In the genomic region with DNA sequence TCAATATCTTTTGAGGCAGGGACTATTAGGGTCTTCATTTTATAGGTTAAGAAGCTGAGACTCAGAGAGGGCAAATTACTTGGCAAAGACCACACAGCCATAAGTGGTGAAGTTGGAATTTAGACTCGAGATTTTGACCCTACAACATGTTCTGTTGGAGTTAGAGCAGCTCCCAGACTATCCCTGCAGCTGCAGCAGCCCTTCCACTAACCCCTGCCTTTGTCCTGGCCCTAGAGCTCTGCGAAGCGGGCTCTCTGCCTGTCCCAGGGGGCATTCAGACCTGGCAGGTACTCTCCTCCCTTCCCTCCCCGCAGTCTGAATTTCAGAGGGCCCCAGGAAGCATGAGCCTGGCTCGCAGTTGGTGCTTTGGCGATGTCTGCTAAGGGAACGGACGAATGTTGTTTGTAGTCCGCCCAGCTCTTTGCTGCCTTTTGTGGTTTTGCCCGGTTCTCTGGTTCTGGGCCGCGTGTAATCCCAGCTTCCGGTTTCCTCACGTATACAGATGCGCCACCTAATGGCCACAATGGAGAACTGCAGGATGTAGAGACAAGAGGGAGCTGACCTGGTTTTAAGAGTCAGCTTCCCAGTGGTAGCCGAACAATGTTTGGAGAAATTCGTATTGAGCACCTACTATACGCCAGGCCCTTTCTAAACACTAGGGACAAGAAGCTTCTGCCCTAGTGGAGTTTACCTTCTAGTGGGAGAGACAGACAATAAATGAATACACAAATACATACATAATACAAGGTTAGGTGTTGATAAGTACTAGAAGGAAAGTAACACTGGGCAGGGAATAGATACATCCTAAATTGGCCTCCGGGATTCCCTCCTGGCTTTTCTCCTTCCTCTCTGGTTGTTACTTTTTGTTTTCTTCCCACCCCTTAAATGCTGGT, we compare ENCODE assay signal across 1 cellular context.
TF ChIP-seq lines count a peak whose summit lies in the region.

No MANE protein-coding gene starts in this region.

TF ChIP-seq in HepG2, 621 proteins besides CTCF, POLR2A, EP300 and RAD21 (continued from another document and continues in another):
- TF ChIP-seq, protein P1, sequence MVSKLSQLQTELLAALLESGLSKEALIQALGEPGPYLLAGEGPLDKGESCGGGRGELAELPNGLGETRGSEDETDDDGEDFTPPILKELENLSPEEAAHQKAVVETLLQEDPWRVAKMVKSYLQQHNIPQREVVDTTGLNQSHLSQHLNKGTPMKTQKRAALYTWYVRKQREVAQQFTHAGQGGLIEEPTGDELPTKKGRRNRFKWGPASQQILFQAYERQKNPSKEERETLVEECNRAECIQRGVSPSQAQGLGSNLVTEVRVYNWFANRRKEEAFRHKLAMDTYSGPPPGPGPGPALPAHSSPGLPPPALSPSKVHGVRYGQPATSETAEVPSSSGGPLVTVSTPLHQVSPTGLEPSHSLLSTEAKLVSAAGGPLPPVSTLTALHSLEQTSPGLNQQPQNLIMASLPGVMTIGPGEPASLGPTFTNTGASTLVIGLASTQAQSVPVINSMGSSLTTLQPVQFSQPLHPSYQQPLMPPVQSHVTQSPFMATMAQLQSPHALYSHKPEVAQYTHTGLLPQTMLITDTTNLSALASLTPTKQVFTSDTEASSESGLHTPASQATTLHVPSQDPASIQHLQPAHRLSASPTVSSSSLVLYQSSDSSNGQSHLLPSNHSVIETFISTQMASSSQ (IDR thresholded peaks at IDR 0.05; ENCODE audit: low read depth) = no peak
- TF ChIP-seq, protein P1 (CRISPR knock-in tag; IDR thresholded peaks at IDR 0.05; ENCODE audit: borderline replicate concordance) = no peak
- TF ChIP-seq ZFP62 (CRISPR knock-in tag; IDR thresholded peaks at IDR 0.05) (no peak), RBM22 (optimal IDR thresholded peaks at IDR 0.05; ENCODE audit: low read length) (no peak), ZNF264 (CRISPR knock-in tag; IDR thresholded peaks at IDR 0.05) (peak; percentile 67; the same call in 1 of the 2 replicates), KDM1A (CRISPR knock-in tag; IDR thresholded peaks at IDR 0.05) (no peak), ZNF746 (CRISPR knock-in tag; IDR thresholded peaks at IDR 0.05) (no peak), ETV6 (CRISPR knock-in tag; conservative IDR thresholded peaks at IDR 0.05) (no peak), ZFP1 (CRISPR knock-in tag; IDR thresholded peaks at IDR 0.05) (no peak), CC2D1A (CRISPR knock-in tag; IDR thresholded peaks at IDR 0.05) (no peak), ZBTB20 (CRISPR knock-in tag; IDR thresholded peaks at IDR 0.05; ENCODE audit: borderline replicate concordance, low read depth) (no peak), ZNF776 (CRISPR knock-in tag; IDR thresholded peaks at IDR 0.05) (0 out of 2 replicates have a peak, but pooled peaks have one; percentile 22), ZFP36 (IDR thresholded peaks at IDR 0.05; ENCODE audit: borderline replicate concordance, low read depth, low read length, partially characterized antibody) (no peak), ZNF800 (CRISPR knock-in tag; IDR thresholded peaks at IDR 0.05) (no peak), NR1H2 (CRISPR knock-in tag; IDR thresholded peaks at IDR 0.05; ENCODE audit: borderline replicate concordance, low read depth) (no peak), HOXD1 (CRISPR knock-in tag; IDR thresholded peaks at IDR 0.05) (no peak), HNF1B (CRISPR knock-in tag; IDR thresholded peaks at IDR 0.05) (peak; percentile 32; the same call in 1 of the 2 replicates), KAT8 (CRISPR knock-in tag; IDR thresholded peaks at IDR 0.05) (peak; percentile 67; the same call in 1 of the 2 replicates), TFDP2 (CRISPR knock-in tag; IDR thresholded peaks at IDR 0.05) (0 out of 2 replicates have a peak, but pooled peaks have one; percentile 36), YY1 (IDR thresholded peaks at IDR 0.05; ENCODE audit: insufficient read depth, insufficient replicate concordance, low read depth, low read length) (no peak), SUZ12 (IDR thresholded peaks at IDR 0.05; ENCODE audit: low read depth, low read length) (no peak), POLR2G (IDR thresholded peaks at IDR 0.05; ENCODE audit: low read depth, low read length) (no peak), ZNF501 (CRISPR knock-in tag; IDR thresholded peaks at IDR 0.05) (no peak), DMAP1 (CRISPR knock-in tag; IDR thresholded peaks at IDR 0.05) (no peak), ZNF780A (CRISPR knock-in tag; IDR thresholded peaks at IDR 0.05) (no peak), KDM4B (CRISPR knock-in tag; IDR thresholded peaks at IDR 0.05) (no peak), NCOR1 (IDR thresholded peaks at IDR 0.05; ENCODE audit: borderline replicate concordance, low read length) (no peak), KDM2A (CRISPR knock-in tag; IDR thresholded peaks at IDR 0.05; ENCODE audit: borderline replicate concordance, low read depth) (peak; percentile 44; the same call in 1 of the 2 replicates)
- TF ChIP-seq, protein P2, sequence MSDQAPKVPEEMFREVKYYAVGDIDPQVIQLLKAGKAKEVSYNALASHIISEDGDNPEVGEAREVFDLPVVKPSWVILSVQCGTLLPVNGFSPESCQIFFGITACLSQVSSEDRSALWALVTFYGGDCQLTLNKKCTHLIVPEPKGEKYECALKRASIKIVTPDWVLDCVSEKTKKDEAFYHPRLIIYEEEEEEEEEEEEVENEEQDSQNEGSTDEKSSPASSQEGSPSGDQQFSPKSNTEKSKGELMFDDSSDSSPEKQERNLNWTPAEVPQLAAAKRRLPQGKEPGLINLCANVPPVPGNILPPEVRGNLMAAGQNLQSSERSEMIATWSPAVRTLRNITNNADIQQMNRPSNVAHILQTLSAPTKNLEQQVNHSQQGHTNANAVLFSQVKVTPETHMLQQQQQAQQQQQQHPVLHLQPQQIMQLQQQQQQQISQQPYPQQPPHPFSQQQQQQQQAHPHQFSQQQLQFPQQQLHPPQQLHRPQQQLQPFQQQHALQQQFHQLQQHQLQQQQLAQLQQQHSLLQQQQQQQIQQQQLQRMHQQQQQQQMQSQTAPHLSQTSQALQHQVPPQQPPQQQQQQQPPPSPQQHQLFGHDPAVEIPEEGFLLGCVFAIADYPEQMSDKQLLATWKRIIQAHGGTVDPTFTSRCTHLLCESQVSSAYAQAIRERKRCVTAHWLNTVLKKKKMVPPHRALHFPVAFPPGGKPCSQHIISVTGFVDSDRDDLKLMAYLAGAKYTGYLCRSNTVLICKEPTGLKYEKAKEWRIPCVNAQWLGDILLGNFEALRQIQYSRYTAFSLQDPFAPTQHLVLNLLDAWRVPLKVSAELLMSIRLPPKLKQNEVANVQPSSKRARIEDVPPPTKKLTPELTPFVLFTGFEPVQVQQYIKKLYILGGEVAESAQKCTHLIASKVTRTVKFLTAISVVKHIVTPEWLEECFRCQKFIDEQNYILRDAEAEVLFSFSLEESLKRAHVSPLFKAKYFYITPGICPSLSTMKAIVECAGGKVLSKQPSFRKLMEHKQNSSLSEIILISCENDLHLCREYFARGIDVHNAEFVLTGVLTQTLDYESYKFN (CRISPR knock-in tag; conservative IDR thresholded peaks at IDR 0.05) = no peak
- TF ChIP-seq, protein P3, sequence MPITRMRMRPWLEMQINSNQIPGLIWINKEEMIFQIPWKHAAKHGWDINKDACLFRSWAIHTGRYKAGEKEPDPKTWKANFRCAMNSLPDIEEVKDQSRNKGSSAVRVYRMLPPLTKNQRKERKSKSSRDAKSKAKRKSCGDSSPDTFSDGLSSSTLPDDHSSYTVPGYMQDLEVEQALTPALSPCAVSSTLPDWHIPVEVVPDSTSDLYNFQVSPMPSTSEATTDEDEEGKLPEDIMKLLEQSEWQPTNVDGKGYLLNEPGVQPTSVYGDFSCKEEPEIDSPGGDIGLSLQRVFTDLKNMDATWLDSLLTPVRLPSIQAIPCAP (CRISPR knock-in tag; IDR thresholded peaks at IDR 0.05; ENCODE audit: low read depth) = no peak
- TF ChIP-seq, protein P4, sequence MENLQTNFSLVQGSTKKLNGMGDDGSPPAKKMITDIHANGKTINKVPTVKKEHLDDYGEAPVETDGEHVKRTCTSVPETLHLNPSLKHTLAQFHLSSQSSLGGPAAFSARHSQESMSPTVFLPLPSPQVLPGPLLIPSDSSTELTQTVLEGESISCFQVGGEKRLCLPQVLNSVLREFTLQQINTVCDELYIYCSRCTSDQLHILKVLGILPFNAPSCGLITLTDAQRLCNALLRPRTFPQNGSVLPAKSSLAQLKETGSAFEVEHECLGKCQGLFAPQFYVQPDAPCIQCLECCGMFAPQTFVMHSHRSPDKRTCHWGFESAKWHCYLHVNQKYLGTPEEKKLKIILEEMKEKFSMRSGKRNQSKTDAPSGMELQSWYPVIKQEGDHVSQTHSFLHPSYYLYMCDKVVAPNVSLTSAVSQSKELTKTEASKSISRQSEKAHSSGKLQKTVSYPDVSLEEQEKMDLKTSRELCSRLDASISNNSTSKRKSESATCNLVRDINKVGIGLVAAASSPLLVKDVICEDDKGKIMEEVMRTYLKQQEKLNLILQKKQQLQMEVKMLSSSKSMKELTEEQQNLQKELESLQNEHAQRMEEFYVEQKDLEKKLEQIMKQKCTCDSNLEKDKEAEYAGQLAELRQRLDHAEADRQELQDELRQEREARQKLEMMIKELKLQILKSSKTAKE (CRISPR knock-in tag; IDR thresholded peaks at IDR 0.05; ENCODE audit: borderline replicate concordance) = no peak
- TF ChIP-seq, protein P5, sequence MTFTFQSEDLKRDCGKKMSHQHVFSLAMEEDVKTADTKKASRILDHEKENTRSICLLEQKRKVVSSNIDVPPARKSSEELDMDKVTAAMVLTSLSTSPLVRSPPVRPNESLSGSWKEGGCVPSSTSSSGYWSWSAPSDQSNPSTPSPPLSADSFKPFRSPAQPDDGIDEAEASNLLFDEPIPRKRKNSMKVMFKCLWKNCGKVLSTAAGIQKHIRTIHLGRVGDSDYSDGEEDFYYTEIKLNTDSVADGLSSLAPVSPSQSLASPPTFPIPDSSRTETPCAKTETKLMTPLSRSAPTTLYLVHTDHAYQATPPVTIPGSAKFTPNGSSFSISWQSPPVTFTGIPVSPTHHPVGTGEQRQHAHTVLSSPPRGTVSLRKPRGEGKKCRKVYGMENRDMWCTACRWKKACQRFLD (CRISPR knock-in tag; IDR thresholded peaks at IDR 0.05; ENCODE audit: borderline replicate concordance) = no peak
- TF ChIP-seq, protein P6, sequence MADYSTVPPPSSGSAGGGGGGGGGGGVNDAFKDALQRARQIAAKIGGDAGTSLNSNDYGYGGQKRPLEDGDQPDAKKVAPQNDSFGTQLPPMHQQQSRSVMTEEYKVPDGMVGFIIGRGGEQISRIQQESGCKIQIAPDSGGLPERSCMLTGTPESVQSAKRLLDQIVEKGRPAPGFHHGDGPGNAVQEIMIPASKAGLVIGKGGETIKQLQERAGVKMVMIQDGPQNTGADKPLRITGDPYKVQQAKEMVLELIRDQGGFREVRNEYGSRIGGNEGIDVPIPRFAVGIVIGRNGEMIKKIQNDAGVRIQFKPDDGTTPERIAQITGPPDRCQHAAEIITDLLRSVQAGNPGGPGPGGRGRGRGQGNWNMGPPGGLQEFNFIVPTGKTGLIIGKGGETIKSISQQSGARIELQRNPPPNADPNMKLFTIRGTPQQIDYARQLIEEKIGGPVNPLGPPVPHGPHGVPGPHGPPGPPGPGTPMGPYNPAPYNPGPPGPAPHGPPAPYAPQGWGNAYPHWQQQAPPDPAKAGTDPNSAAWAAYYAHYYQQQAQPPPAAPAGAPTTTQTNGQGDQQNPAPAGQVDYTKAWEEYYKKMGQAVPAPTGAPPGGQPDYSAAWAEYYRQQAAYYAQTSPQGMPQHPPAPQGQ (CRISPR knock-in tag; IDR thresholded peaks at IDR 0.05; ENCODE audit: borderline replicate concordance) = no peak
